Comparison of ENCODE assay signal across 17 cellular contexts in genomic region chr18:51867767-51868166, GRCh38.
DNase-seq lines count a peak whose midpoint lies in the region; ATAC-seq, FAIRE-seq and TF ChIP-seq lines count a peak whose summit lies in the region.
"Had no signal": no experiment of that assay in that cellular context is flagged by ENCODE, and none has a peak within 500 bp of the region (broad histone marks: within the 10 kb centered on the region; RNA-seq: fewer than 3 reads in every experiment).

No MANE protein-coding gene starts in this region.

- H3K9me3 ChIP-seq in SK-N-SH (no peaks in the 10 kb centered on the region; the same call in 1 of the 2 replicates), Karpas-422 (ENCODE audit: low read length) (peaks cover 40% of the 10 kb centered on the region)
- H3K9me3 ChIP-seq: colonic mucosa had no signal

- no peak overlapping the region for H3K4me2 ChIP-seq in SK-N-SH
- no peak overlapping the region for H3K4me2 ChIP-seq in Karpas-422 (ENCODE audit: low read depth, low read length, poor library complexity, severe bottlenecking)
- H3K4me2 ChIP-seq: smooth muscle cell had no signal

- DNase-seq in SK-N-SH = no peak
- peak; percentile 49 for DNase-seq in Karpas-422
- DNase-seq in bronchial epithelial cell (ENCODE audit: low read depth) = peak; percentile 8
- peak; percentile 55 for DNase-seq in nephron progenitor cell
- DNase-seq in NOMO-1 (lab: John Stamatoyannopoulos, UW; ENCODE audit: unreplicated experiment in 2 of 2) = no peak
- DNase-seq in NCI-H446 treated with DMSO at 0.1 percent for 48 hours (lab: John Stamatoyannopoulos, UW) = no peak
- DNase-seq: activated naive CD4-positive, alpha-beta T cell; colonic mucosa; DMS79 treated with DMSO at 0.1 percent for 48 hours; left cardiac atrium had no signal

- POLR2A ChIA-PET in SK-N-SH (lab: Yijun Ruan, JAX) = no interaction called here

- no peak overlapping the region for H3K4me3 Mint-ChIP-seq in nephron progenitor cell
- H3K4me3 Mint-ChIP-seq in stimulated activated memory B cell treated with anti-CD40 and anti-IgM and Interleukin-4, amounts not matched to agents 10 μg/mL and 1 μg/mL and 100 μg/mL, for 72 hours = no peak overlapping the region
- H3K4me3 Mint-ChIP-seq: type B pancreatic cell had no signal

- H3K9me3 Mint-ChIP-seq in nephron progenitor cell = peaks cover 12% of the 10 kb centered on the region
- H3K9me3 Mint-ChIP-seq in stimulated activated memory B cell treated with anti-CD40 and anti-IgM and Interleukin-4, amounts not matched to agents 10 μg/mL and 1 μg/mL and 100 μg/mL, for 72 hours = peaks cover 3% of the 10 kb centered on the region

- H3K36me3 Mint-ChIP-seq in nephron progenitor cell (ENCODE audit: low read depth) = no peaks in the 10 kb centered on the region
- no peaks in the 10 kb centered on the region for H3K36me3 Mint-ChIP-seq in stimulated activated memory B cell treated with anti-CD40 and anti-IgM and Interleukin-4, amounts not matched to agents 10 μg/mL and 1 μg/mL and 100 μg/mL, for 72 hours
- H3K36me3 Mint-ChIP-seq: type B pancreatic cell had no signal

- no peaks in the 10 kb centered on the region for H3F3A ChIP-seq in SK-N-SH (replicated peaks; ENCODE audit: insufficient read depth)

- no peak for TF ChIP-seq EP300 in SK-N-SH (IDR thresholded peaks at IDR 0.05; ENCODE audit: borderline replicate concordance in 1 of 2, low read depth in 1 of 2, low read length in 1 of 2)

- CTCF ChIA-PET in SK-N-SH (lab: Yijun Ruan, JAX) = no interaction called here

- no peaks in the 10 kb centered on the region for H3K79me2 ChIP-seq in SK-N-SH (ENCODE audit: insufficient read depth)
- H3K79me2 ChIP-seq in Karpas-422 (ENCODE audit: low read length) = no peaks in the 10 kb centered on the region

- H3K4me3 ChIP-seq in SK-N-SH (ENCODE audit: low read depth in 2 of 2, low read length in 1 of 2) (no peak overlapping the region), Karpas-422 (ENCODE audit: low read length) (no peak overlapping the region), bronchial epithelial cell (ENCODE audit: low read depth, low read length) (no peak overlapping the region)
- H3K4me3 ChIP-seq: colonic mucosa, smooth muscle cell had no signal

- H3K27me3 Mint-ChIP-seq in nephron progenitor cell (ENCODE audit: low read depth, poor library complexity) = peaks cover 7% of the 10 kb centered on the region
- no peaks in the 10 kb centered on the region for H3K27me3 Mint-ChIP-seq in stimulated activated memory B cell treated with anti-CD40 and anti-IgM and Interleukin-4, amounts not matched to agents 10 μg/mL and 1 μg/mL and 100 μg/mL, for 72 hours
- H3K27me3 Mint-ChIP-seq: type B pancreatic cell had no signal

- TF ChIP-seq CTCF in SK-N-SH (IDR thresholded peaks at IDR 0.05) (no peak), bronchial epithelial cell (IDR thresholded peaks at IDR 0.05; ENCODE audit: insufficient read depth, low read length, severe bottlenecking) (no peak), nephron progenitor cell (IDR thresholded peaks at IDR 0.05) (no peak)

- no peaks in the 10 kb centered on the region for H3K4me1 ChIP-seq in SK-N-SH (ENCODE audit: control insufficient read depth in 1 of 2, insufficient read depth in 2 of 2, low read depth in 1 of 2, low read length in 1 of 2)
- H3K4me1 ChIP-seq in Karpas-422 (ENCODE audit: low read length) = no peaks in the 10 kb centered on the region
- H3K4me1 ChIP-seq: colonic mucosa had no signal

- ATAC-seq in SK-N-SH treated with all-trans-retinoic acid at 6 μM for 48 hours = no peak
- ATAC-seq in stimulated activated memory B cell treated with anti-CD40 and anti-IgM and Interleukin-4, amounts not matched to agents 10 μg/mL and 1 μg/mL and 100 μg/mL, for 72 hours = no peak
- ATAC-seq: left cardiac atrium had no signal

- no peak overlapping the region for H3K27ac ChIP-seq in SK-N-SH (ENCODE audit: low read depth in 2 of 2, low read length in 1 of 2)
- H3K27ac ChIP-seq in Karpas-422 (ENCODE audit: low read length) = no peak overlapping the region
- H3K27ac ChIP-seq: colonic mucosa had no signal

- no peaks in the 10 kb centered on the region for H3K36me3 ChIP-seq in SK-N-SH (replicated peaks in 1 of 2; ENCODE audit: control insufficient read depth in 1 of 2, insufficient read depth in 2 of 2, low read length in 1 of 2)
- no peaks in the 10 kb centered on the region for H3K36me3 ChIP-seq in Karpas-422 (ENCODE audit: insufficient read depth, low read length)
- H3K36me3 ChIP-seq in bronchial epithelial cell (ENCODE audit: control insufficient read depth, insufficient read depth, low read length) = no peaks in the 10 kb centered on the region
- H3K36me3 ChIP-seq: colonic mucosa had no signal

- H3K9me2 ChIP-seq in SK-N-SH (no peaks in the 10 kb centered on the region), Karpas-422 (replicated peaks; ENCODE audit: insufficient read depth, low read length) (no peaks in the 10 kb centered on the region)

- H3K27ac Mint-ChIP-seq in nephron progenitor cell = no peak overlapping the region
- H3K27ac Mint-ChIP-seq in stimulated activated memory B cell treated with anti-CD40 and anti-IgM and Interleukin-4, amounts not matched to agents 10 μg/mL and 1 μg/mL and 100 μg/mL, for 72 hours = no peak overlapping the region
- H3K27ac Mint-ChIP-seq: type B pancreatic cell had no signal

- no peak overlapping the region for H2AFZ ChIP-seq in SK-N-SH (ENCODE audit: low read depth)
- no peak overlapping the region for H2AFZ ChIP-seq in Karpas-422 (ENCODE audit: low read length)

- TF ChIP-seq RAD21 in SK-N-SH (IDR thresholded peaks at IDR 0.05; ENCODE audit: low read length) = no peak

- FAIRE-seq in bronchial epithelial cell (lab: Jason Lieb, UNC) = no peak
- FAIRE-seq: A204.1, frontal cortex, GM18507 had no signal

- H3K4me1 Mint-ChIP-seq in nephron progenitor cell = no peaks in the 10 kb centered on the region
- H3K4me1 Mint-ChIP-seq in stimulated activated memory B cell treated with anti-CD40 and anti-IgM and Interleukin-4, amounts not matched to agents 10 μg/mL and 1 μg/mL and 100 μg/mL, for 72 hours = no peaks in the 10 kb centered on the region

- no peaks in the 10 kb centered on the region for H3K27me3 ChIP-seq in SK-N-SH (ENCODE audit: insufficient read depth)
- no peaks in the 10 kb centered on the region for H3K27me3 ChIP-seq in Karpas-422 (ENCODE audit: low read length)
- no peaks in the 10 kb centered on the region for H3K27me3 ChIP-seq in bronchial epithelial cell (ENCODE audit: control insufficient read depth, insufficient read depth, low read length)
- H3K27me3 ChIP-seq: colonic mucosa had no signal

- no peaks in the 10 kb centered on the region for H4K20me1 ChIP-seq in SK-N-SH (ENCODE audit: insufficient read depth)
- no peaks in the 10 kb centered on the region for H4K20me1 ChIP-seq in Karpas-422 (ENCODE audit: insufficient read depth, low read depth, low read length)

- H3K9ac ChIP-seq in SK-N-SH (no peak overlapping the region), Karpas-422 (ENCODE audit: low read length) (no peak overlapping the region)

TF ChIP-seq in SK-N-SH, 30 proteins besides CTCF, POLR2A, EP300 and RAD21 (continues in another document):
- no peak for TF ChIP-seq EZH2phosphoT487 (IDR thresholded peaks at IDR 0.05; ENCODE audit: borderline replicate concordance, low read depth)

TF ChIP-seq in SK-N-SH treated with all-trans-retinoic acid at 6 μM for 48 hours, 23 proteins besides CTCF, POLR2A, EP300 and RAD21 (continues in another document):
- TF ChIP-seq ZNF8 (CRISPR knock-in tag; IDR thresholded peaks at IDR 0.05) = no peak
- TF ChIP-seq CSRNP3 (CRISPR knock-in tag; IDR thresholded peaks at IDR 0.05) = no peak
- no peak for TF ChIP-seq SNAI2 (CRISPR knock-in tag; IDR thresholded peaks at IDR 0.05)
- TF ChIP-seq CSDC2 (CRISPR knock-in tag; IDR thresholded peaks at IDR 0.05) = no peak
- no peak for TF ChIP-seq ISL1 (CRISPR knock-in tag; IDR thresholded peaks at IDR 0.05)
- no peak for TF ChIP-seq ESRRG (CRISPR knock-in tag; IDR thresholded peaks at IDR 0.05)
- no peak for TF ChIP-seq TCF4 (CRISPR knock-in tag; IDR thresholded peaks at IDR 0.05; ENCODE audit: borderline replicate concordance)
- TF ChIP-seq ZNF70 (CRISPR knock-in tag; IDR thresholded peaks at IDR 0.05) = no peak
- TF ChIP-seq RARB (CRISPR knock-in tag; IDR thresholded peaks at IDR 0.05) = no peak
- no peak for TF ChIP-seq ZC3H10 (CRISPR knock-in tag; IDR thresholded peaks at IDR 0.05)
- TF ChIP-seq POU6F1 (CRISPR knock-in tag; IDR thresholded peaks at IDR 0.05; ENCODE audit: borderline replicate concordance, low read depth) = no peak
- TF ChIP-seq ZNF565 (CRISPR knock-in tag; conservative IDR thresholded peaks at IDR 0.05; ENCODE audit: low read depth) = no peak
- TF ChIP-seq OSR1 (CRISPR knock-in tag; IDR thresholded peaks at IDR 0.05) = no peak

Comparison
In these comparisons a context has a peak if more than half of its experiments do, and no peak if none do; other contexts are left out.
1. DNase-seq: peak in Karpas-422 (single experiment), bronchial epithelial cell (single experiment) and nephron progenitor cell (single experiment); none in SK-N-SH (single experiment), NOMO-1 (0 of 2) and NCI-H446 treated with DMSO at 0.1 percent for 48 hours (single experiment).